19 cellular contexts compared by ENCODE assay signal in genomic region chr19:18239303-18239702, GRCh38. TPM values are rescaled to one million over a fixed set of nuclear protein-coding genes. Genes with fewer than 3 reads are reported as not detected.
A peak's percentile ranks its signal among the peaks of the same experiment; 100 is the strongest.
DNase-seq lines count a peak whose midpoint lies in the region; TF ChIP-seq lines count a peak whose summit lies in the region.
"Had no signal": no experiment of that assay in that cellular context is flagged by ENCODE, and none has a peak within 500 bp of the region (broad histone marks: within the 10 kb centered on the region; RNA-seq: fewer than 3 reads in every experiment).

No MANE protein-coding gene starts in this region.

- TF ChIP-seq EP300 in Ishikawa (IDR thresholded peaks at IDR 0.05; ENCODE audit: borderline replicate concordance) = no peak

- no peaks in the 10 kb centered on the region for H3K36me3 Mint-ChIP-seq in endothelial cell (ENCODE audit: low read depth, unreplicated experiment)
- H3K36me3 Mint-ChIP-seq: activated naive CD8-positive, alpha-beta T cell treated with anti-CD3 and anti-CD28 coated beads, Interleukin-2, amount 10 ng/mL, durations not matched to agents 7 days and 5 days; stimulated activated memory B cell treated with anti-CD40 and anti-IgM and Interleukin-4, amounts not matched to agents 10 μg/mL and 1 μg/mL and 100 μg/mL, for 72 hours had no signal

- no peak overlapping the region for H3K4me3 Mint-ChIP-seq in endothelial cell (ENCODE audit: unreplicated experiment)
- H3K4me3 Mint-ChIP-seq: activated naive CD8-positive, alpha-beta T cell treated with anti-CD3 and anti-CD28 coated beads, Interleukin-2, amount 10 ng/mL, durations not matched to agents 7 days and 5 days; memory B cell; nephron; stimulated activated memory B cell treated with anti-CD40 and anti-IgM and Interleukin-4, amounts not matched to agents 10 μg/mL and 1 μg/mL and 100 μg/mL, for 72 hours had no signal

- H3K9me3 Mint-ChIP-seq in endothelial cell (ENCODE audit: unreplicated experiment) = no peaks in the 10 kb centered on the region
- H3K9me3 Mint-ChIP-seq: activated naive CD8-positive, alpha-beta T cell treated with anti-CD3 and anti-CD28 coated beads, Interleukin-2, amount 10 ng/mL, durations not matched to agents 7 days and 5 days; memory B cell; nephron; stimulated activated memory B cell treated with anti-CD40 and anti-IgM and Interleukin-4, amounts not matched to agents 10 μg/mL and 1 μg/mL and 100 μg/mL, for 72 hours had no signal

- H3K27ac Mint-ChIP-seq in endothelial cell (ENCODE audit: unreplicated experiment) = no peak overlapping the region
- H3K27ac Mint-ChIP-seq: activated naive CD8-positive, alpha-beta T cell treated with anti-CD3 and anti-CD28 coated beads, Interleukin-2, amount 10 ng/mL, durations not matched to agents 7 days and 5 days; memory B cell; nephron; stimulated activated memory B cell treated with anti-CD40 and anti-IgM and Interleukin-4, amounts not matched to agents 10 μg/mL and 1 μg/mL and 100 μg/mL, for 72 hours had no signal

- H3K4me1 Mint-ChIP-seq in endothelial cell (ENCODE audit: unreplicated experiment) = no peaks in the 10 kb centered on the region
- H3K4me1 Mint-ChIP-seq: activated naive CD8-positive, alpha-beta T cell treated with anti-CD3 and anti-CD28 coated beads, Interleukin-2, amount 10 ng/mL, durations not matched to agents 7 days and 5 days; memory B cell; nephron; stimulated activated memory B cell treated with anti-CD40 and anti-IgM and Interleukin-4, amounts not matched to agents 10 μg/mL and 1 μg/mL and 100 μg/mL, for 72 hours had no signal

- H3K27me3 Mint-ChIP-seq in endothelial cell (ENCODE audit: unreplicated experiment) = peaks cover 18% of the 10 kb centered on the region

- DNase-seq in ELR (ENCODE audit: low read depth) (peak; percentile 23), endothelial cell (ENCODE audit: low spot score) (peak; percentile 23), NCI-H1436 (lab: John Stamatoyannopoulos, UW) (no peak), NCI-H146 treated with DMSO at 0.1 percent for 48 hours (lab: John Stamatoyannopoulos, UW; ENCODE audit: unreplicated experiment) (no peak), GDM1 (lab: John Stamatoyannopoulos, UW) (no peak)
- DNase-seq: activated CD4-positive, alpha-beta T cell treated with anti-CD3 and anti-CD28 coated beads, Interleukin-2, amount 50 U/mL, for 1 hour; activated naive CD8-positive, alpha-beta T cell treated with anti-CD3 and anti-CD28 coated beads, Interleukin-2, amount 10 ng/mL, durations not matched to agents 7 days and 5 days; esophagus squamous epithelium; MV-4-11; NCI-H2081; NCI-H524 treated with DMSO at 0.1 percent for 48 hours; stimulated activated CD4-positive, alpha-beta T cell treated with anti-CD3 and anti-CD28 coated beads, Interleukin-12 subunit alpha, Interleukin-12 subunit beta, amount 100 ng/mL, for 4 hours; T1000 had no signal

- TF ChIP-seq RAD21 in Ishikawa (IDR thresholded peaks at IDR 0.05; ENCODE audit: low read depth) = no peak

- TF ChIP-seq CTCF in endothelial cell (IDR thresholded peaks at IDR 0.05; ENCODE audit: unreplicated experiment) = no peak

TF ChIP-seq in Ishikawa, 13 proteins besides CTCF, POLR2A, EP300 and RAD21:
- TF ChIP-seq FOXM1 (IDR thresholded peaks at IDR 0.05; ENCODE audit: borderline replicate concordance, low read depth) (no peak), MAX (IDR thresholded peaks at IDR 0.05) (peak; percentile 98), USF1 (IDR thresholded peaks at IDR 0.05) (peak; percentile 79), REST (IDR thresholded peaks at IDR 0.05; ENCODE audit: low read depth) (peak; percentile 94)

RNA-seq across cellular contexts. Expression of gene PDE4C, which starts 13.1 kb away (rescaled TPM):
- total RNA-seq in endothelial cell (ENCODE audit: unreplicated experiment) = 0.85 TPM
- total RNA-seq: SJSA1 had no signal

RNA-seq across cellular contexts. Expression of gene IQCN, which starts 34.9 kb away (rescaled TPM):
- 1.2 TPM for total RNA-seq in endothelial cell (ENCODE audit: unreplicated experiment)
- total RNA-seq: pulmonary artery endothelial cell had no signal

RNA-seq across cellular contexts. Expression of gene RAB3A, which starts 35.5 kb away (rescaled TPM):
- 3.1 TPM for total RNA-seq in endothelial cell (ENCODE audit: unreplicated experiment)

RNA-seq across cellular contexts. Expression of gene JUND, which starts 42.1 kb away (rescaled TPM):
- 129 TPM for total RNA-seq in endothelial cell (ENCODE audit: unreplicated experiment)

RNA-seq across cellular contexts. Expression of gene MPV17L2, which starts 46.3 kb away (rescaled TPM):
- total RNA-seq in endothelial cell (ENCODE audit: unreplicated experiment) = 17.7 TPM

Comparison
In these comparisons a context has a peak if more than half of its experiments do, and no peak if none do; other contexts are left out.
1. DNase-seq: peak in ELR (single experiment) and endothelial cell (single experiment); none in NCI-H1436 (single experiment), NCI-H146 treated with DMSO at 0.1 percent for 48 hours (single experiment) and GDM1 (single experiment).